ENCODE assay signal across 9 cellular contexts in genomic region chr1:94962745-94963265, GRCh38. TPM values are rescaled to one million over a fixed set of nuclear protein-coding genes. Genes with fewer than 3 reads are reported as not detected.
DNase-seq lines count a peak whose midpoint lies in the region; ATAC-seq and TF ChIP-seq lines count a peak whose summit lies in the region.
"Had no signal": no experiment of that assay in that cellular context is flagged by ENCODE, and none has a peak within 500 bp of the region (broad histone marks: within the 10 kb centered on the region; RNA-seq: fewer than 3 reads in every experiment).

No MANE protein-coding gene starts in this region.

- H3K4me1 Mint-ChIP-seq in stimulated activated effector memory CD8-positive, alpha-beta T cell treated with anti-CD3 and anti-CD28 coated beads, Interleukin-12 subunit alpha, Interleukin-12 subunit beta, amount 100 ng/mL, for 72 hours, result peaks cover 8% of the 10 kb centered on the region
- H3K4me1 Mint-ChIP-seq in endodermal cell, result no peaks in the 10 kb centered on the region

- H3K4me3 Mint-ChIP-seq in stimulated activated effector memory CD8-positive, alpha-beta T cell treated with anti-CD3 and anti-CD28 coated beads, Interleukin-12 subunit alpha, Interleukin-12 subunit beta, amount 100 ng/mL, for 72 hours, result peak overlapping the region; percentile 74
- H3K4me3 Mint-ChIP-seq in endodermal cell, result no peak overlapping the region

- no peak for TF ChIP-seq CTCF in endodermal cell (conservative IDR thresholded peaks at IDR 0.05)

- no peaks in the 10 kb centered on the region for H3K27me3 Mint-ChIP-seq in endodermal cell (ENCODE audit: insufficient read depth)

- ATAC-seq in HG02884 (IDR thresholded peaks at IDR 0.05; ENCODE audit: unreplicated experiment) (peak; percentile 95), left lobe of liver (peak; percentile 88)
- ATAC-seq in stimulated activated effector memory CD8-positive, alpha-beta T cell treated with anti-CD3 and anti-CD28 coated beads, Interleukin-12 subunit alpha, Interleukin-12 subunit beta, amount 100 ng/mL, for 72 hours, result peak; percentile 71

- peak overlapping the region; percentile 87 for H3K9ac ChIP-seq in adipocyte (ENCODE audit: low read length)
- no peak overlapping the region for H3K9ac ChIP-seq in endodermal cell (ENCODE audit: extremely low read depth, low read length, poor library complexity, severe bottlenecking)

- H3K27me3 ChIP-seq in adipocyte (replicated peaks; ENCODE audit: control insufficient read depth, insufficient read depth, low read length) (no peaks in the 10 kb centered on the region), endodermal cell (ENCODE audit: control insufficient read depth, insufficient read depth, low read length, poor library complexity, severe bottlenecking) (no peaks in the 10 kb centered on the region)

- H3K9me3 Mint-ChIP-seq in stimulated activated effector memory CD8-positive, alpha-beta T cell treated with anti-CD3 and anti-CD28 coated beads, Interleukin-12 subunit alpha, Interleukin-12 subunit beta, amount 100 ng/mL, for 72 hours, result no peaks in the 10 kb centered on the region
- no peaks in the 10 kb centered on the region for H3K9me3 Mint-ChIP-seq in endodermal cell

- no peak overlapping the region for H3K27ac ChIP-seq in endodermal cell (ENCODE audit: low read depth, low read length)
- H3K27ac ChIP-seq: epithelial cell of prostate had no signal

- H3K4me1 ChIP-seq in adipocyte (ENCODE audit: control insufficient read depth, insufficient read depth, low read length), result peaks cover 22% of the 10 kb centered on the region
- no peaks in the 10 kb centered on the region for H3K4me1 ChIP-seq in endodermal cell (ENCODE audit: control insufficient read depth, insufficient read depth, low read length)

- peak; percentile 4 for DNase-seq in activated naive CD4-positive, alpha-beta T cell treated with Interleukin-2 at 50 U/mL for 16 hours
- no peak for DNase-seq in activated naive CD4-positive, alpha-beta T cell (lab: John Stamatoyannopoulos, UW)
- DNase-seq in NOMO-1 treated with DMSO at 0.1 percent for 48 hours (lab: John Stamatoyannopoulos, UW; ENCODE audit: unreplicated experiment) (peak; percentile 75), adipocyte (ENCODE audit: low read depth) (peak; percentile 58), left lobe of liver (ENCODE audit: low spot score) (peak; percentile 89), endodermal cell (no peak)
- DNase-seq in stimulated activated effector memory CD8-positive, alpha-beta T cell treated with anti-CD3 and anti-CD28 coated beads, Interleukin-12 subunit alpha, Interleukin-12 subunit beta, amount 100 ng/mL, for 72 hours (ENCODE audit: low spot score in 2 of 2), result peak; percentile 5 to 58

- peak overlapping the region; percentile 79 for H3K4me3 ChIP-seq in adipocyte (ENCODE audit: low read length)
- H3K4me3 ChIP-seq in endodermal cell (ENCODE audit: low read length), result no peak overlapping the region

- H3K36me3 Mint-ChIP-seq in stimulated activated effector memory CD8-positive, alpha-beta T cell treated with anti-CD3 and anti-CD28 coated beads, Interleukin-12 subunit alpha, Interleukin-12 subunit beta, amount 100 ng/mL, for 72 hours, result no peaks in the 10 kb centered on the region
- H3K36me3 Mint-ChIP-seq in endodermal cell (ENCODE audit: low read depth), result no peaks in the 10 kb centered on the region

- H3K9me3 ChIP-seq in adipocyte (ENCODE audit: control insufficient read depth, low read length) (no peaks in the 10 kb centered on the region), endodermal cell (ENCODE audit: control insufficient read depth, low read length) (no peaks in the 10 kb centered on the region)

- H3K36me3 ChIP-seq in adipocyte (ENCODE audit: control insufficient read depth, insufficient read depth, low read length, severe bottlenecking), result no peaks in the 10 kb centered on the region
- H3K36me3 ChIP-seq in endodermal cell (ENCODE audit: control insufficient read depth, insufficient read depth, low read length), result no peaks in the 10 kb centered on the region

- 92 to 93% methylated on average over 6 to 8 of the region's 8 CpGs for WGBS in endodermal cell (ENCODE audit: insufficient coverage in 1 of 2, insufficient read length in 1 of 2), 2 experiments

- H3K27ac Mint-ChIP-seq in stimulated activated effector memory CD8-positive, alpha-beta T cell treated with anti-CD3 and anti-CD28 coated beads, Interleukin-12 subunit alpha, Interleukin-12 subunit beta, amount 100 ng/mL, for 72 hours, result peak overlapping the region; percentile 95
- no peak overlapping the region for H3K27ac Mint-ChIP-seq in endodermal cell

RNA-seq across cellular contexts. Expression of gene CNN3, which starts 35.9 kb away (rescaled TPM):
- total RNA-seq in left lobe of liver, result 80.2 TPM
- total RNA-seq in endodermal cell, result 100 to 1,000 TPM; 275 to 308 TPM
- 390 TPM for polyA plus RNA-seq in endodermal cell (2013, experiment 1 of 2)
- 405 TPM for polyA plus RNA-seq in endodermal cell (2013, experiment 2 of 2)

Comparison
In these comparisons a context has a peak if more than half of its experiments do, and no peak if none do; other contexts are left out.
1. DNase-seq: peak in activated naive CD4-positive, alpha-beta T cell treated with Interleukin-2 at 50 U/mL for 16 hours (single experiment), NOMO-1 treated with DMSO at 0.1 percent for 48 hours (single experiment), adipocyte (single experiment), left lobe of liver (single experiment) and stimulated activated effector memory CD8-positive, alpha-beta T cell treated with anti-CD3 and anti-CD28 coated beads, Interleukin-12 subunit alpha, Interleukin-12 subunit beta, amount 100 ng/mL, for 72 hours (2 of 2); none in activated naive CD4-positive, alpha-beta T cell (0 of 4) and endodermal cell (single experiment).
2. Peak in every context shown above with its lines, with median percentiles within 50 percentile points of each other: ATAC-seq.